1 cellular context compared by ENCODE assay signal in genomic region chr4:168610911-168611530, GRCh38.
TF ChIP-seq lines count a peak whose summit lies in the region.

No MANE protein-coding gene starts in this region.

TF ChIP-seq in IMR-90, 13 proteins besides CTCF, POLR2A, EP300 and RAD21:
- TF ChIP-seq CHD1 (IDR thresholded peaks at IDR 0.05; ENCODE audit: low read depth, low read length) = no peak
- no peak for TF ChIP-seq MAZ (IDR thresholded peaks at IDR 0.05; ENCODE audit: borderline replicate concordance, low read depth, low read length)
- no peak for TF ChIP-seq RCOR1 (IDR thresholded peaks at IDR 0.05; ENCODE audit: insufficient replicate concordance, low read length)
- TF ChIP-seq RFX5 (IDR thresholded peaks at IDR 0.05; ENCODE audit: low read depth, low read length) = no peak
- TF ChIP-seq, protein P1, sequence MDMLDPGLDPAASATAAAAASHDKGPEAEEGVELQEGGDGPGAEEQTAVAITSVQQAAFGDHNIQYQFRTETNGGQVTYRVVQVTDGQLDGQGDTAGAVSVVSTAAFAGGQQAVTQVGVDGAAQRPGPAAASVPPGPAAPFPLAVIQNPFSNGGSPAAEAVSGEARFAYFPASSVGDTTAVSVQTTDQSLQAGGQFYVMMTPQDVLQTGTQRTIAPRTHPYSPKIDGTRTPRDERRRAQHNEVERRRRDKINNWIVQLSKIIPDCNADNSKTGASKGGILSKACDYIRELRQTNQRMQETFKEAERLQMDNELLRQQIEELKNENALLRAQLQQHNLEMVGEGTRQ (IDR thresholded peaks at IDR 0.05; ENCODE audit: low read depth, low read length) = no peak
- TF ChIP-seq MXI1 (IDR thresholded peaks at IDR 0.05; ENCODE audit: borderline replicate concordance, low read depth, low read length) = no peak
- TF ChIP-seq FOS (IDR thresholded peaks at IDR 0.05; ENCODE audit: low read depth, low read length) = no peak
- no peak for TF ChIP-seq CEBPB (IDR thresholded peaks at IDR 0.05; ENCODE audit: low read depth, low read length)
- no peak for TF ChIP-seq MAFK (IDR thresholded peaks at IDR 0.05; ENCODE audit: low read depth, low read length)
- TF ChIP-seq BHLHE40 (IDR thresholded peaks at IDR 0.05; ENCODE audit: low read depth, low read length) = no peak
- TF ChIP-seq, protein P2, sequence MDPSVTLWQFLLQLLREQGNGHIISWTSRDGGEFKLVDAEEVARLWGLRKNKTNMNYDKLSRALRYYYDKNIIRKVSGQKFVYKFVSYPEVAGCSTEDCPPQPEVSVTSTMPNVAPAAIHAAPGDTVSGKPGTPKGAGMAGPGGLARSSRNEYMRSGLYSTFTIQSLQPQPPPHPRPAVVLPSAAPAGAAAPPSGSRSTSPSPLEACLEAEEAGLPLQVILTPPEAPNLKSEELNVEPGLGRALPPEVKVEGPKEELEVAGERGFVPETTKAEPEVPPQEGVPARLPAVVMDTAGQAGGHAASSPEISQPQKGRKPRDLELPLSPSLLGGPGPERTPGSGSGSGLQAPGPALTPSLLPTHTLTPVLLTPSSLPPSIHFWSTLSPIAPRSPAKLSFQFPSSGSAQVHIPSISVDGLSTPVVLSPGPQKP (IDR thresholded peaks at IDR 0.05; ENCODE audit: borderline replicate concordance, low read depth, low read length) = no peak
- TF ChIP-seq NFE2L2 (IDR thresholded peaks at IDR 0.05; ENCODE audit: low read depth, low read length) = no peak
- TF ChIP-seq SMC3 (IDR thresholded peaks at IDR 0.05; ENCODE audit: low read depth, low read length) = no peak
